Comparison of ENCODE assay signal across 8 cellular contexts in genomic region chr11:123478352-123478986, GRCh38. TPM values are rescaled to one million over a fixed set of nuclear protein-coding genes. Genes with fewer than 3 reads are reported as not detected.
A peak's percentile ranks its signal among the peaks of the same experiment; 100 is the strongest.
DNase-seq lines count a peak whose midpoint lies in the region; ATAC-seq, FAIRE-seq and TF ChIP-seq lines count a peak whose summit lies in the region.

No MANE protein-coding gene starts in this region.

- H3K27ac ChIP-seq in tibial nerve = peak overlapping the region in 1 of 4 donors; percentile 31

- H3K4me1 Mint-ChIP-seq in activated B cell treated with CpG ODN at 0.5 μM for 24 hours = peaks cover 55% of the 10 kb centered on the region

- no peaks in the 10 kb centered on the region for H3K9me3 Mint-ChIP-seq in activated B cell treated with CpG ODN at 0.5 μM for 24 hours

- no peaks in the 10 kb centered on the region for H3K36me3 ChIP-seq in tibial nerve

- no peaks in the 10 kb centered on the region for H3K36me3 Mint-ChIP-seq in activated B cell treated with CpG ODN at 0.5 μM for 24 hours (ENCODE audit: low read depth)

- ATAC-seq in activated B cell treated with CpG ODN at 0.5 μM for 24 hours (ENCODE audit: low read depth) (no peak), HG02885 (IDR thresholded peaks at IDR 0.05; ENCODE audit: poor library complexity, unreplicated experiment) (no peak)

- intact Hi-C loops in activated B cell treated with CpG ODN at 0.5 μM for 24 hours (cut with micrococcal nuclease) = loop anchor here (1.0 kb wide), 5 partner anchors 71 to 615 kb away; no protein-coding TSS in a partner anchor

- H3K27me3 ChIP-seq in mononuclear cell (ENCODE audit: insufficient read depth, low read length) (no peaks in the 10 kb centered on the region), tibial nerve (no peaks in the 10 kb centered on the region)

- peak overlapping the region; percentile 85 for H3K27ac Mint-ChIP-seq in activated B cell treated with CpG ODN at 0.5 μM for 24 hours

- H3K9me3 ChIP-seq in mononuclear cell (ENCODE audit: low read depth, low read length) (no peaks in the 10 kb centered on the region), tibial nerve (no peaks in the 10 kb centered on the region)

- WGBS in tibial nerve, 2 donors = 20 to 21% methylated on average over 5 of the region's 5 CpGs

- peaks cover 59% of the 10 kb centered on the region for H3K4me1 ChIP-seq in mononuclear cell (ENCODE audit: insufficient read depth, low read length)
- H3K4me1 ChIP-seq in tibial nerve = peaks cover 0 to 7% (median 5%) of the 10 kb centered on the region in 4 donors

- H3K4me3 ChIP-seq in epithelial cell of esophagus (ENCODE audit: low read length) (no peak overlapping the region), mononuclear cell (ENCODE audit: low read length) (peak overlapping the region; percentile 1), tibial nerve (no peak overlapping the region)

- H3K27me3 Mint-ChIP-seq in activated B cell treated with CpG ODN at 0.5 μM for 24 hours = no peaks in the 10 kb centered on the region

- TF ChIP-seq CTCF in activated B cell treated with CpG ODN at 0.5 μM for 24 hours (IDR thresholded peaks at IDR 0.05) = peak; percentile 29
- TF ChIP-seq CTCF in epithelial cell of esophagus (IDR thresholded peaks at IDR 0.05; ENCODE audit: insufficient read depth, low read depth, low read length, missing control alignments) = peak; percentile 57
- peak; percentile 50 to 75 (median 72) for TF ChIP-seq CTCF in tibial nerve (IDR thresholded peaks at IDR 0.05)

- peak; percentile 78 for FAIRE-seq in H54 (lab: Jason Lieb, UNC)

- peak overlapping the region; percentile 47 for H3K4me3 Mint-ChIP-seq in activated B cell treated with CpG ODN at 0.5 μM for 24 hours

- POLR2A ChIA-PET in activated B cell treated with CpG ODN at 0.5 μM for 24 hours (lab: Charles Lee) = interaction anchor here (0.5 to 1.0 kb wide), 6 partner anchors 14 to 231 kb away, joined by 3 to 4 read pairs (median 3); no protein-coding TSS in a partner anchor

- CTCF ChIA-PET in activated B cell treated with CpG ODN at 0.5 μM for 24 hours (lab: Charles Lee) = interaction anchor here (0.6 to 4.9 kb wide), 18 partner anchors 10 to 368 kb away, joined by 3 to 82 read pairs (median 5); no protein-coding TSS in a partner anchor

- peak in 11 of 14 donors; percentile 10 to 79 (median 23) for DNase-seq in C1 segment of cervical spinal cord (lab: John Stamatoyannopoulos, UW)
- peak; percentile 50 for DNase-seq in H54 (ENCODE audit: insufficient read length, low spot score)
- DNase-seq in NCI-H345 (lab: John Stamatoyannopoulos, UW) = peak; percentile 77
- no peak for DNase-seq in activated B cell treated with CpG ODN at 0.5 μM for 24 hours
- DNase-seq in epithelial cell of esophagus (ENCODE audit: low read depth) = peak; percentile 75
- no peak for DNase-seq in tibial nerve (ENCODE audit: low spot score in 2 of 2)

- TF ChIP-seq POLR2A in H54 (IDR thresholded peaks at IDR 0.05; ENCODE audit: low read depth, low read length) = no peak
- no peak for TF ChIP-seq POLR2A in tibial nerve (IDR thresholded peaks at IDR 0.05)

- no peak for TF ChIP-seq EP300 in tibial nerve (IDR thresholded peaks at IDR 0.05)

RNA-seq across cellular contexts. Expression of gene GRAMD1B, which starts 48.4 kb away (rescaled TPM):
- total RNA-seq in activated B cell treated with CpG ODN at 0.5 μM for 24 hours (12.4 and 15.0 TPM in 2 replicates), mononuclear cell (7.1 TPM), tibial nerve (10 to 100 TPM; 27.5 to 37.2 (median 30.6) TPM)

Comparison
In these comparisons a context has a peak if more than half of its experiments do, and no peak if none do; other contexts are left out.
1. DNase-seq: peak in C1 segment of cervical spinal cord (11 of 14), H54 (single experiment), NCI-H345 (single experiment) and epithelial cell of esophagus (single experiment); none in activated B cell treated with CpG ODN at 0.5 μM for 24 hours (single experiment) and tibial nerve (0 of 2).
2. Peak in every context shown above with its lines, with median percentiles within 50 percentile points of each other: CTCF ChIP-seq.